ENCODE assay signal across 8 cellular contexts in the genomic region with DNA sequence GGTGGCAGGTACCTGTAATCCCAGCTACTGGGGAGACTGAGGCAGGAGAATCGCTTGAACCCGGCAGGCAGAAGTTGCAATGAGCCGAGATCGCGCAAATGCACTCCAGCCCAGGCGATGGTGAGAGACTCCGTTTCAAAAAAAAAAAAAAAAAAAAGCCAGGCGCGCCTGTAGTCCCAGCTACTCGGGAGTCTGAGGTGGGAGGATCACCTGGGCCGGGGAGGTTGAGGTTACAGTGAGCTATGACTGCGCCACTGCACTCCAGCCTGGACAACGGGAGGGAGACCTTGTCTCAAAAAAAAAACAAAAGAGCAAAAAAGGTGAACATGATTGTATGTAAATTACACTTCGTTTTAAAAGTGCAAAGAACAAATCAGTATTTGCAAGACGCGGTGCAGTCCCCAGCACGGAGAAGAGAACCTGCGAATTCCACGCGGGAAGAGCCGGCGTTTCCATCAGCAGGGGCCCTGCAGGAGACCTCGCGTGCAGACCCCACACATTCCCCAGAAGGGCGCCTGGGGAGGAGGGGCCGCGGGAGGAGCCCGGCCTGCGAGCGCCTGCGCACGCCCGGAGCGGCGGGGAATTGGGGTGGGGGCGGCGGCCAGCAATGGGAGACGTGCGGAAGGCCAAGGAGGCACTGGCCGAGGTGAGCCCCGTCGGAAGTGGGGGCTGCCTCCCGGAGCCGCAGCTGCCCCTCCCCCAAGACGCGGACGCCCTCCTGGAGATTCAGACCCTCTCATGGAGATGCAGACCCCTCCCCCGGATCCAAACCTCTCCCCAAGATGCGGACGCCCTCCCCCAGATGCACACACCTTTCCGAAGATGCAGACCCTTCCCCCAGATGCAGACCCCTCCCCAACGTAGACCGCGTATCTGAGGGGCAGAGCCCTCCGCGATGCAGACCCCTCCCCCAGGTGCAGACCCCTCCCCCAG. TPM values are rescaled to one million over a fixed set of nuclear protein-coding genes. Genes with fewer than 3 reads are reported as not detected.
A peak's percentile ranks its signal among the peaks of the same experiment; 100 is the strongest.
DNase-seq lines count a peak whose midpoint lies in the region; ATAC-seq, FAIRE-seq and TF ChIP-seq lines count a peak whose summit lies in the region.

No MANE protein-coding gene starts in this region.

- no peak overlapping the region for H3K9ac ChIP-seq in mammary epithelial cell (ENCODE audit: insufficient read depth, low read length)

- WGBS in mammary epithelial cell (ENCODE audit: low coverage, missing lambda C conversion rate), result 53% methylated on average over 19 of the region's 56 CpGs
- 25 to 30% methylated on average over 37 of the region's 56 CpGs for WGBS in upper lobe of left lung, 2 donors

- dilution Hi-C loops in mammary epithelial cell (cut with HindIII; ENCODE audit: low sequenced_read_pairs), result loop anchor here (5.0 to 10.0 kb wide), 3 partner anchors 79 to 159 kb away; a partner anchor contains a TSS

- H2AFZ ChIP-seq in OCI-LY7 (ENCODE audit: low read length), result peak overlapping the region; percentile 77
- peak overlapping the region; percentile 61 for H2AFZ ChIP-seq in mammary epithelial cell (ENCODE audit: low read depth, low read length)

- no peak for TF ChIP-seq EP300 in upper lobe of left lung (IDR thresholded peaks at IDR 0.05)

- H3K4me2 ChIP-seq in OCI-LY7 (ENCODE audit: low read length), result peak overlapping the region; percentile 97
- H3K4me2 ChIP-seq in mammary epithelial cell (ENCODE audit: insufficient read depth, low read depth, low read length), result peak overlapping the region; percentile 73

- H3K27me3 ChIP-seq in mammary epithelial cell (ENCODE audit: insufficient read depth, low read length) (no peaks in the 10 kb centered on the region), lower lobe of right lung (ENCODE audit: low read depth) (no peaks in the 10 kb centered on the region), upper lobe of left lung (no peaks in the 10 kb centered on the region)

- TF ChIP-seq POLR2A in upper lobe of left lung (IDR thresholded peaks at IDR 0.05) (no peak), GM12892 (IDR thresholded peaks at IDR 0.05; ENCODE audit: low read depth, low read length) (no peak)

- no peaks in the 10 kb centered on the region for H3K9me2 ChIP-seq in OCI-LY7 (ENCODE audit: insufficient read depth, low read length)

- POLR2A ChIA-PET in OCI-LY7 (lab: Charles Lee), result interaction anchor here (0.6 kb wide), 1 partner anchor 10 kb away, joined by 4 read pairs; no protein-coding TSS in a partner anchor

- BruUV-seq in OCI-LY7 (replicated peaks; lab: Mats Ljungman, UMichigan) (no TSS peak), mammary epithelial cell (replicated peaks; lab: Mats Ljungman, UMichigan) (no TSS peak)

- in situ Hi-C loops in mammary epithelial cell (cut with MboI; ENCODE audit: low sequenced_read_pairs in 2 of 2), result no loop called here

- H3K79me2 ChIP-seq in OCI-LY7 (ENCODE audit: insufficient read depth, low read depth, low read length) (peaks cover 37% of the 10 kb centered on the region), mammary epithelial cell (ENCODE audit: insufficient read depth, low read length) (peaks cover 40% of the 10 kb centered on the region)

- DNase-seq in activated CD4-positive, alpha-beta T cell treated with anti-CD3 and anti-CD28 coated beads for 48 hours, result peak; percentile 39
- DNase-seq in activated CD4-positive, alpha-beta T cell treated with anti-CD3 and anti-CD28 coated beads for 1 hour, result no peak
- DNase-seq in OCI-LY7 (ENCODE audit: low spot score), result peak; percentile 45
- no peak for DNase-seq in mammary epithelial cell
- DNase-seq in lower lobe of right lung, result peak; percentile 41
- DNase-seq in upper lobe of left lung, result peak; percentile 37 to 89
- DNase-seq in GM12892 (ENCODE audit: insufficient read length), result no peak
- no peak for DNase-seq in inferior parietal cortex (ENCODE audit: extremely low spot score)

- H3K9me3 ChIP-seq in OCI-LY7 (ENCODE audit: low read length) (no peaks in the 10 kb centered on the region), mammary epithelial cell (replicated peaks; ENCODE audit: insufficient read depth, low read length) (no peaks in the 10 kb centered on the region), lower lobe of right lung (no peaks in the 10 kb centered on the region), upper lobe of left lung (no peaks in the 10 kb centered on the region)

- no peak for TF ChIP-seq CTCF in OCI-LY7 (conservative IDR thresholded peaks at IDR 0.05; ENCODE audit: low read length)
- TF ChIP-seq CTCF in mammary epithelial cell (conservative IDR thresholded peaks at IDR 0.05 in 1 of 2, IDR thresholded peaks at IDR 0.05 in 1 of 2; ENCODE audit: extremely low read depth in 1 of 2, insufficient read depth in 1 of 2, low read depth in 1 of 2, low read length in 2 of 2), result no peak
- TF ChIP-seq CTCF in lower lobe of right lung (IDR thresholded peaks at IDR 0.05), result no peak
- TF ChIP-seq CTCF in upper lobe of left lung (IDR thresholded peaks at IDR 0.05), result no peak

- H3K27ac ChIP-seq in OCI-LY7 (ENCODE audit: low read depth, low read length, poor library complexity, severe bottlenecking), result no peak overlapping the region
- H3K27ac ChIP-seq in mammary epithelial cell (ENCODE audit: insufficient read depth, low read depth, low read length), result no peak overlapping the region
- peak overlapping the region; percentile 72 for H3K27ac ChIP-seq in lower lobe of right lung
- peak overlapping the region; percentile 62 to 90 (median 66) for H3K27ac ChIP-seq in upper lobe of left lung

- peaks cover 31% of the 10 kb centered on the region for H3K4me1 ChIP-seq in OCI-LY7 (ENCODE audit: insufficient read depth, low read length, poor library complexity, severe bottlenecking)
- peaks cover 19% of the 10 kb centered on the region for H3K4me1 ChIP-seq in mammary epithelial cell (ENCODE audit: insufficient read depth, low read length)
- H3K4me1 ChIP-seq in lower lobe of right lung, result peaks cover 38% of the 10 kb centered on the region
- H3K4me1 ChIP-seq in upper lobe of left lung, result peaks cover 37 to 54% (median 43%) of the 10 kb centered on the region in 4 donors

- intact Hi-C loops in OCI-LY7 (cut with micrococcal nuclease; ENCODE audit: unreplicated experiment) (loop anchor here (1.0 to 5.0 kb wide), 2 partner anchors 61 to 88 kb away; a partner anchor contains a TSS), mammary epithelial cell (cut with micrococcal nuclease) (loop anchor here (10.0 kb wide), 1 partner anchor 129 kb away; no protein-coding TSS in a partner anchor), lower lobe of right lung (cut with DNase I) (no loop called here)

- H3K4me3 ChIP-seq in OCI-LY7 (ENCODE audit: low read depth, low read length, poor library complexity, severe bottlenecking), result peak overlapping the region; percentile 74
- H3K4me3 ChIP-seq in mammary epithelial cell (replicated peaks in 1 of 3; ENCODE audit: insufficient read depth in 1 of 3, low read depth in 2 of 3, low read length in 3 of 3), result peak overlapping the region in 2 of 3 experiments; percentile 32 to 55
- H3K4me3 ChIP-seq in lower lobe of right lung, result peak overlapping the region; percentile 74
- H3K4me3 ChIP-seq in upper lobe of left lung, result peak overlapping the region; percentile 28 to 95 (median 80)

- FAIRE-seq in GM12892 (lab: Jason Lieb, UNC), result no peak

- CTCF ChIA-PET in OCI-LY7 (lab: Charles Lee; ENCODE audit: unreplicated experiment) (no interaction called here), mammary epithelial cell (lab: Charles Lee; ENCODE audit: low non-redundant PET) (no interaction called here)

- peaks cover 13% of the 10 kb centered on the region for H4K20me1 ChIP-seq in OCI-LY7 (ENCODE audit: insufficient read depth, low read length)
- no peaks in the 10 kb centered on the region for H4K20me1 ChIP-seq in mammary epithelial cell (ENCODE audit: insufficient read depth, low read length)

- H3K36me3 ChIP-seq in OCI-LY7 (ENCODE audit: insufficient read depth, low read length) (peaks cover 8% of the 10 kb centered on the region), mammary epithelial cell (ENCODE audit: insufficient read depth, low read length) (no peaks in the 10 kb centered on the region), lower lobe of right lung (no peaks in the 10 kb centered on the region), upper lobe of left lung (no peaks in the 10 kb centered on the region)

- ATAC-seq in lower lobe of right lung (peak; percentile 6 to 34), upper lobe of left lung (ENCODE audit: low FRiP score in 2 of 2) (no peak)

RNA-seq across cellular contexts. Expression of a gene that starts 16.7 kb away (rescaled TPM):
- total RNA-seq in OCI-LY7 (2014; rRNA removed; shearing (Covaris generic)), result 78.5 and 105 TPM in 2 replicates
- total RNA-seq in OCI-LY7 (2022), result 83.4 and 84.2 TPM in 2 replicates
- total RNA-seq in mammary epithelial cell, result 100 to 1,000 TPM; 135 to 191 TPM
- polyA plus RNA-seq in mammary epithelial cell, result 176 TPM
- 160 TPM for polyA minus RNA-seq in mammary epithelial cell
- total RNA-seq in lower lobe of right lung, result 111 TPM
- 100 to 1,000 TPM; 107 to 196 (median 127) TPM for total RNA-seq in upper lobe of left lung
- polyA plus RNA-seq in GM12892 (2012; ENCODE audit: missing spikeins), result 57.6 TPM

Comparison
In these comparisons a context has a peak if more than half of its experiments do, and no peak if none do; other contexts are left out.
1. DNase-seq: peak in activated CD4-positive, alpha-beta T cell treated with anti-CD3 and anti-CD28 coated beads for 48 hours (single experiment), OCI-LY7 (single experiment), lower lobe of right lung (single experiment) and upper lobe of left lung (2 of 2); none in activated CD4-positive, alpha-beta T cell treated with anti-CD3 and anti-CD28 coated beads for 1 hour (single experiment), mammary epithelial cell (single experiment), GM12892 (single experiment) and inferior parietal cortex (single experiment).
2. H3K27ac ChIP-seq: peak in lower lobe of right lung (single experiment) and upper lobe of left lung (4 of 4); none in OCI-LY7 (single experiment) and mammary epithelial cell (single experiment).
3. ATAC-seq: peak in lower lobe of right lung (2 of 2); none in upper lobe of left lung (0 of 2).
4. Peak in every context shown above with its lines, with median percentiles within 50 percentile points of each other: H3K4me3 ChIP-seq.